ENCODE assay signal across 28 cellular contexts in genomic region chr20:63058696-63059335, GRCh38. TPM values are rescaled to one million over a fixed set of nuclear protein-coding genes. Genes with fewer than 3 reads are reported as not detected.
DNase-seq lines count a peak whose midpoint lies in the region; ATAC-seq and TF ChIP-seq lines count a peak whose summit lies in the region.
"Had no signal": no experiment of that assay in that cellular context is flagged by ENCODE, and none has a peak within 500 bp of the region (broad histone marks: within the 10 kb centered on the region; RNA-seq: fewer than 3 reads in every experiment).

No MANE protein-coding gene starts in this region.

- H2BK20ac ChIP-seq in H9 (ENCODE audit: low read depth, low read length, poor library complexity, severe bottlenecking): no peak overlapping the region

- H3K27ac ChIP-seq in BLaER1 treated with 17β-estradiol and CSF1 and Interleukin-3, amounts not matched to agents 10 nM and 100 nM: no peak overlapping the region
- H3K27ac ChIP-seq in H9 (ENCODE audit: insufficient read length, low read depth, low read length): no peak overlapping the region
- H3K27ac ChIP-seq: ascending aorta, skin epidermis, transverse colon had no signal

- intact Hi-C loops in Right ventricle myocardium superior (cut with DNase I): loop anchor here (5.0 kb wide), 1 partner anchor 118 kb away; no protein-coding TSS in a partner anchor
- intact Hi-C loops in mucosa of descending colon (cut with DNase I, micrococcal nuclease): loop anchor here in 1 of 2 donors (10.0 kb wide), 1 partner anchor 116 kb away; no protein-coding TSS in a partner anchor

- no peak overlapping the region for H2BK120ac ChIP-seq in H9 (ENCODE audit: low read depth, low read length, poor library complexity, severe bottlenecking)

- H3K9ac ChIP-seq in BLaER1 treated with 17β-estradiol and CSF1 and Interleukin-3, amounts not matched to agents 10 nM and 100 nM: no peak overlapping the region
- H3K9ac ChIP-seq in H9 (ENCODE audit: extremely low read depth, insufficient read length, low read length): no peak overlapping the region

- peak; percentile 25 for DNase-seq in H9
- peak; percentile 30 for DNase-seq in Right ventricle myocardium superior
- peak in 2 of 3 donors; percentile 8 to 26 for DNase-seq in mucosa of descending colon
- no peak for DNase-seq in Kasumi-1 (lab: John Stamatoyannopoulos, UW)
- no peak for DNase-seq in NCI-H2081 (lab: John Stamatoyannopoulos, UW)
- no peak for DNase-seq in NCI-H524 treated with DMSO at 0.1 percent for 48 hours (lab: John Stamatoyannopoulos, UW)
- DNase-seq: activated CD4-positive, alpha-beta T cell treated with anti-CD3 and anti-CD28 coated beads for 1 hour; activated gamma-delta T cell treated with Interleukin-2 at 50 U/mL for 16 hours; AML-193; DND-41; effector CD4-positive, alpha-beta T cell; hypothalamus; Karpas-422; NCI-H1092; NCI-H2029 treated with DMSO at 0.1 percent for 48 hours; RPMI8226; stimulated activated naive CD4-positive, alpha-beta T cell treated with Interleukin-2 at 50 U/mL for 16 hours; T1000; transverse colon had no signal

- no peaks in the 10 kb centered on the region for H3K4me1 Mint-ChIP-seq in H9
- H3K4me1 Mint-ChIP-seq: central memory CD8-positive, alpha-beta T cell; nephron had no signal

- peaks cover 15% of the 10 kb centered on the region for H3K27me3 Mint-ChIP-seq in H9 (ENCODE audit: low read depth)

- H3K4me2 ChIP-seq in BLaER1 treated with 17β-estradiol and CSF1 and Interleukin-3, amounts not matched to agents 10 nM and 100 nM: peak overlapping the region in 8 of 11 experiments; percentile 76 to 87 (median 84); a peak in 16 of 22 replicates
- no peak overlapping the region for H3K4me2 ChIP-seq in H9 (ENCODE audit: insufficient read depth, insufficient read length, low read length)

- no peak overlapping the region for H4K8ac ChIP-seq in H9 (replicated peaks; ENCODE audit: insufficient read length, low read depth, low read length)

- H3K14ac ChIP-seq in H9 (ENCODE audit: insufficient read depth, low read length): no peak overlapping the region; the same call in 1 of the 2 replicates

- no peak overlapping the region for H2BK5ac ChIP-seq in H9 (ENCODE audit: insufficient read length, low read length)

- H3K27me3 ChIP-seq in BLaER1 treated with 17β-estradiol and CSF1 and Interleukin-3, amounts not matched to agents 10 nM and 100 nM: no peaks in the 10 kb centered on the region
- H3K27me3 ChIP-seq in H9 (ENCODE audit: insufficient read depth, low read length): no peaks in the 10 kb centered on the region; the same call in 1 of the 2 replicates
- H3K27me3 ChIP-seq: ascending aorta had no signal

- no peak overlapping the region for H2AK5ac ChIP-seq in H9 (ENCODE audit: insufficient read length, low read length)

- H3K9me3 Mint-ChIP-seq in H9: peaks cover 6% of the 10 kb centered on the region in 2 experiments; a peak in 4 of 5 replicates
- H3K9me3 Mint-ChIP-seq: central memory CD8-positive, alpha-beta T cell; nephron had no signal

- no peak overlapping the region for H3K4me3 ChIP-seq in BLaER1 treated with 17β-estradiol and CSF1 and Interleukin-3, amounts not matched to agents 10 nM and 100 nM
- H3K4me3 ChIP-seq in mucosa of descending colon: no peak overlapping the region
- H3K4me3 ChIP-seq: ascending aorta, skin epidermis, transverse colon had no signal

- H4K5ac ChIP-seq in H9 (ENCODE audit: insufficient read length, low read depth, low read length): no peak overlapping the region

- H3K23me2 ChIP-seq in H9 (ENCODE audit: insufficient read length, low read depth, low read length, poor library complexity, severe bottlenecking): no peaks in the 10 kb centered on the region

- no peak overlapping the region for H3K4ac ChIP-seq in H9 (ENCODE audit: low read depth, low read length)

- no peak overlapping the region for H2AFZ ChIP-seq in H9 (ENCODE audit: low read length)

- no peak overlapping the region for H3K18ac ChIP-seq in H9 (ENCODE audit: insufficient read length, low read depth, low read length)

- H3K56ac ChIP-seq in H9 (ENCODE audit: insufficient read length, low read depth, low read length): no peak overlapping the region

- no peak overlapping the region for H2BK15ac ChIP-seq in H9 (ENCODE audit: low read depth, low read length)

- peaks cover 0 to 17% (median 0%) of the 10 kb centered on the region in 11 experiments; a peak in 3 of 22 replicates for H4K20me1 ChIP-seq in BLaER1 treated with 17β-estradiol and CSF1 and Interleukin-3, amounts not matched to agents 10 nM and 100 nM
- peaks cover 2% of the 10 kb centered on the region for H4K20me1 ChIP-seq in H9 (ENCODE audit: control insufficient read depth, insufficient read depth, insufficient read length)

- H3K23ac ChIP-seq in H9 (ENCODE audit: insufficient read length, low read depth, low read length): no peak overlapping the region

- H3K36me3 ChIP-seq in BLaER1 treated with 17β-estradiol and CSF1 and Interleukin-3, amounts not matched to agents 10 nM and 100 nM: no peaks in the 10 kb centered on the region
- H3K36me3 ChIP-seq in mucosa of descending colon (ENCODE audit: low read depth): no peaks in the 10 kb centered on the region
- H3K36me3 ChIP-seq: ascending aorta, transverse colon had no signal

- no peak overlapping the region for H3K4me3 Mint-ChIP-seq in H9
- H3K4me3 Mint-ChIP-seq: central memory CD8-positive, alpha-beta T cell; nephron had no signal

- H3K79me1 ChIP-seq in H9 (ENCODE audit: insufficient read depth, low read depth, low read length, poor library complexity, severe bottlenecking): no peaks in the 10 kb centered on the region

- H3K27ac Mint-ChIP-seq in H9: no peak overlapping the region
- H3K27ac Mint-ChIP-seq: nephron had no signal

- no peak overlapping the region for H3T11ph ChIP-seq in H9 (ENCODE audit: low read length)

- H3K79me2 ChIP-seq in H9 (ENCODE audit: insufficient read depth, low read length): no peaks in the 10 kb centered on the region

- H3K36me3 Mint-ChIP-seq in H9 (ENCODE audit: insufficient read depth in 1 of 3, low read depth in 3 of 3): no peaks in the 10 kb centered on the region; a peak in 1 of 7 replicates

- peaks cover 15 to 80% (median 53%) of the 10 kb centered on the region in 10 experiments for H3K4me1 ChIP-seq in BLaER1 treated with 17β-estradiol and CSF1 and Interleukin-3, amounts not matched to agents 10 nM and 100 nM
- no peaks in the 10 kb centered on the region for H3K4me1 ChIP-seq in H9 (ENCODE audit: insufficient read depth, low read length)
- no peaks in the 10 kb centered on the region for H3K4me1 ChIP-seq in mucosa of descending colon (ENCODE audit: low read depth)
- H3K4me1 ChIP-seq: transverse colon had no signal

- no peak overlapping the region for H2BK12ac ChIP-seq in H9 (ENCODE audit: insufficient read length, low read depth, low read length)

- ATAC-seq in Right ventricle myocardium superior (ENCODE audit: poor library complexity) (no peak), mucosa of descending colon (no peak)
- ATAC-seq: esophagus mucosa had no signal

- TF ChIP-seq CTCF in H9 (conservative IDR thresholded peaks at IDR 0.05): no peak
- TF ChIP-seq CTCF in mucosa of descending colon (IDR thresholded peaks at IDR 0.05): no peak

- H3K9me3 ChIP-seq in BLaER1 treated with 17β-estradiol and CSF1 and Interleukin-3, amounts not matched to agents 10 nM and 100 nM (replicated peaks in 1 of 11): no peaks in the 10 kb centered on the region
- no peaks in the 10 kb centered on the region for H3K9me3 ChIP-seq in H9 (ENCODE audit: control insufficient read depth, low read depth, low read length)
- no peaks in the 10 kb centered on the region for H3K9me3 ChIP-seq in mucosa of descending colon
- H3K9me3 ChIP-seq: ascending aorta, transverse colon had no signal

- H4K91ac ChIP-seq in H9 (ENCODE audit: insufficient read length, low read depth, low read length): no peak overlapping the region

- WGBS in H9 (ENCODE audit: extremely low coverage, insufficient read length, low lambda C conversion rate): no CpG with 5 or more reads among the region's 12 CpGs

RNA-seq across cellular contexts. Expression of gene BHLHE23, which starts 52.1 kb away (rescaled TPM):
- 0.22 and 0.35 TPM in 2 replicates for total RNA-seq in H9 (2021)
- total RNA-seq in Right ventricle myocardium superior: not detected
- total RNA-seq in mucosa of descending colon: not detected
- total RNA-seq: ascending aorta, esophagus mucosa, frontal cortex, H4, NCI-H460, transverse colon had no signal

Comparison
In these comparisons a context has a peak if more than half of its experiments do, and no peak if none do; other contexts are left out.
1. DNase-seq: peak in H9 (single experiment), Right ventricle myocardium superior (single experiment) and mucosa of descending colon (2 of 3); none in Kasumi-1 (0 of 2), NCI-H2081 (0 of 2) and NCI-H524 treated with DMSO at 0.1 percent for 48 hours (single experiment).